ENCODE assay signal across 1 cellular context in the genomic region with DNA sequence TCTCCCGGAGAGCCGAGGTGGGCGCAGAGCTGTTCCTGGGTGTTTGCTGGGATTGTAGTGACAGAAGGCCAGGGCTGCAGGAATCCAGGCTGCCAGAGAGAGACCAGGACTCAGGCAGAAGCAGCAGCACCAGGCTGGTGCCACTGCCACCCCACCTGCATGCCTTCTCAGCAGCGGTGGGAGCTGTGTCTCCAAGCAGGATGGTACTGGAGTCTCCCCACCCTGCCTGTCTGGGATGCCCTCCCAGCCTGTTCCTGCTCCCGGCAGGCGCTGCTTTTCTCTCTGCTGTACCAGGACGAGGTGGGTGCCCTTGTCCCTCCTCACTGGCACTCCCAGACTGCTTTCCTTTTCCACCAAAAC.
TF ChIP-seq lines count a peak whose summit lies in the region.

No MANE protein-coding gene starts in this region.

TF ChIP-seq in IMR-90, 13 proteins besides CTCF, POLR2A, EP300 and RAD21:
- TF ChIP-seq USF2 (IDR thresholded peaks at IDR 0.05; ENCODE audit: low read depth, low read length): no peak
- TF ChIP-seq, protein P1, sequence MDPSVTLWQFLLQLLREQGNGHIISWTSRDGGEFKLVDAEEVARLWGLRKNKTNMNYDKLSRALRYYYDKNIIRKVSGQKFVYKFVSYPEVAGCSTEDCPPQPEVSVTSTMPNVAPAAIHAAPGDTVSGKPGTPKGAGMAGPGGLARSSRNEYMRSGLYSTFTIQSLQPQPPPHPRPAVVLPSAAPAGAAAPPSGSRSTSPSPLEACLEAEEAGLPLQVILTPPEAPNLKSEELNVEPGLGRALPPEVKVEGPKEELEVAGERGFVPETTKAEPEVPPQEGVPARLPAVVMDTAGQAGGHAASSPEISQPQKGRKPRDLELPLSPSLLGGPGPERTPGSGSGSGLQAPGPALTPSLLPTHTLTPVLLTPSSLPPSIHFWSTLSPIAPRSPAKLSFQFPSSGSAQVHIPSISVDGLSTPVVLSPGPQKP (IDR thresholded peaks at IDR 0.05; ENCODE audit: borderline replicate concordance, low read depth, low read length): no peak
- no peak for TF ChIP-seq MAFK (IDR thresholded peaks at IDR 0.05; ENCODE audit: low read depth, low read length)
- no peak for TF ChIP-seq NFE2L2 (IDR thresholded peaks at IDR 0.05; ENCODE audit: low read depth, low read length)
- TF ChIP-seq RCOR1 (IDR thresholded peaks at IDR 0.05; ENCODE audit: insufficient replicate concordance, low read length): no peak
- TF ChIP-seq MXI1 (IDR thresholded peaks at IDR 0.05; ENCODE audit: borderline replicate concordance, low read depth, low read length): no peak
- TF ChIP-seq MAZ (IDR thresholded peaks at IDR 0.05; ENCODE audit: borderline replicate concordance, low read depth, low read length): no peak
- no peak for TF ChIP-seq CHD1 (IDR thresholded peaks at IDR 0.05; ENCODE audit: low read depth, low read length)
- no peak for TF ChIP-seq BHLHE40 (IDR thresholded peaks at IDR 0.05; ENCODE audit: low read depth, low read length)
